In the genomic region with DNA sequence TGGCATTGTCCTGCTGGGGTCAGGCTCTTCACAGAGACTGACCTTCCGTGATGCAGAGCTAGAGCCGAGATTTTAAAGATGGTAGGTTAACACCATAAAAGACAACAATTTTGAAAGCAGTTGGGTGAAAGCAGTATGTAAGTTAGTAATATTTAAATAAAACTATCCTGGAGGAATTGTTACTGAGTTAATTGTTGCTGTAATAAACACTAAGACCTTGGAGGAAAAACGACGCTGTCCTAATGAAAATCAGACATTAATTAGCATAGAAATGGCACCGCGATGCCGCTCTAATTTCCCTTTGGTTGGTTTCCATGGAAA, we compare ENCODE assay signal across 1 cellular context.
TF ChIP-seq lines count a peak whose summit lies in the region.

No MANE protein-coding gene starts in this region.

TF ChIP-seq in neural cell, 6 proteins besides CTCF, POLR2A, EP300 and RAD21 (continued from another document):
- TF ChIP-seq REST (IDR thresholded peaks at IDR 0.05; ENCODE audit: borderline replicate concordance), result no peak
- no peak for TF ChIP-seq POLR2AphosphoS5 (IDR thresholded peaks at IDR 0.05)
TF ChIP-seq in neural cell: peak in this region for 0.
